In the genomic region with DNA sequence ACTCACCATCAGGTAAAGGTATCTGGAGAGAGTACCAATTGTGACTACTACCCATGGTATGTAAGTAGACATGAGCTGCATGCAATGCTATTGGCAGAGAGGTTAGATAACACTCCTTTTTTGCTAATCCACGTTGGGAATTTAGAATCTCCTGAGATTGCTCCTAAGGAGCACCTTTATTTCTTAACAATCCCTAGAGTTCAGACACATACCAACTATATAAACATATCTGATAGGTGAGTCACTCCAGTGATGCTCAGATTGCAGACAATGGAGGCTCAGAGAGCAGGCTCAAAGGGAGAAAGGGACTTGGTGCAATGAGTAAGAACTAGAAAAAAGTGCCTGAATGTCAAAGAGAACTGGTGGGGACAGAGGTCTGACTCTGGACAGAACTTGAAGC, we compare ENCODE assay signal across 2 cellular contexts.
A peak's percentile ranks its signal among the peaks of the same experiment; 100 is the strongest.
TF ChIP-seq lines count a peak whose summit lies in the region.

No MANE protein-coding gene starts in this region.

TF ChIP-seq in HepG2, 621 proteins besides CTCF, POLR2A, EP300 and RAD21 (continues in another document):
- TF ChIP-seq E2F1 (CRISPR knock-in tag; IDR thresholded peaks at IDR 0.05) (no peak), SRSF1 (optimal IDR thresholded peaks at IDR 0.05; ENCODE audit: low read depth, low read length) (no peak), SOX13 (IDR thresholded peaks at IDR 0.05) (no peak), SOX13 (CRISPR knock-in tag; conservative IDR thresholded peaks at IDR 0.05 in 1 of 2, IDR thresholded peaks at IDR 0.05 in 1 of 2) (peak in 1 of 2 experiments; percentile 64; a peak in 2 of 4 replicates), HMG20A (CRISPR knock-in tag; IDR thresholded peaks at IDR 0.05; ENCODE audit: borderline replicate concordance) (peak; percentile 24; the same call in 1 of the 2 replicates), ZNF614 (CRISPR knock-in tag; IDR thresholded peaks at IDR 0.05; ENCODE audit: borderline replicate concordance) (peak; percentile 81), CREM (IDR thresholded peaks at IDR 0.05) (peak; percentile 23; the same call in 1 of the 2 replicates), CREM (CRISPR knock-in tag; IDR thresholded peaks at IDR 0.05) (no peak), BCL6 (CRISPR knock-in tag; IDR thresholded peaks at IDR 0.05) (peak; percentile 74), ZIK1 (CRISPR knock-in tag; IDR thresholded peaks at IDR 0.05; ENCODE audit: borderline replicate concordance, low read depth) (no peak), JUNB (CRISPR knock-in tag; IDR thresholded peaks at IDR 0.05; ENCODE audit: borderline replicate concordance) (peak; percentile 75; the same call in 1 of the 2 replicates), POLR2AphosphoS5 (IDR thresholded peaks at IDR 0.05; ENCODE audit: low read depth, low read length) (no peak), ZFP36 (IDR thresholded peaks at IDR 0.05; ENCODE audit: borderline replicate concordance, low read depth, low read length, partially characterized antibody) (no peak), LCORL (IDR thresholded peaks at IDR 0.05) (no peak), LCORL (CRISPR knock-in tag; IDR thresholded peaks at IDR 0.05) (0 out of 2 replicates have a peak, but pooled peaks have one; percentile 35), SOX5 (CRISPR knock-in tag; IDR thresholded peaks at IDR 0.05; ENCODE audit: borderline replicate concordance) (peak; percentile 58; the same call in 1 of the 2 replicates), SP1 (IDR thresholded peaks at IDR 0.05) (no peak), SP1 (CRISPR knock-in tag; IDR thresholded peaks at IDR 0.05) (no peak), PBX2 (CRISPR knock-in tag; IDR thresholded peaks at IDR 0.05) (no peak), JUN (CRISPR knock-in tag; IDR thresholded peaks at IDR 0.05) (peak; percentile 49; the same call in 1 of the 2 replicates), SOX6 (IDR thresholded peaks at IDR 0.05) (no peak), SOX6 (CRISPR knock-in tag; IDR thresholded peaks at IDR 0.05) (peak; percentile 57; the same call in 1 of the 2 replicates), CBX1 (IDR thresholded peaks at IDR 0.05; ENCODE audit: low read depth) (no peak), TEAD3 (CRISPR knock-in tag; optimal IDR thresholded peaks at IDR 0.05; ENCODE audit: borderline replicate concordance) (peak; percentile 62), NFE2L2 (IDR thresholded peaks at IDR 0.05; ENCODE audit: low read length) (no peak), ELF1 (CRISPR knock-in tag; IDR thresholded peaks at IDR 0.05) (no peak), MTA3 (CRISPR knock-in tag; IDR thresholded peaks at IDR 0.05) (no peak), TCF7L2 (IDR thresholded peaks at IDR 0.05; ENCODE audit: low read depth, low read length) (no peak), ZNF180 (CRISPR knock-in tag; IDR thresholded peaks at IDR 0.05; ENCODE audit: borderline replicate concordance, low read depth) (no peak), JUND (CRISPR knock-in tag; IDR thresholded peaks at IDR 0.05) (peak; percentile 80)
- TF ChIP-seq, protein P1, sequence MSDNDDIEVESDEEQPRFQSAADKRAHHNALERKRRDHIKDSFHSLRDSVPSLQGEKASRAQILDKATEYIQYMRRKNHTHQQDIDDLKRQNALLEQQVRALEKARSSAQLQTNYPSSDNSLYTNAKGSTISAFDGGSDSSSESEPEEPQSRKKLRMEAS (IDR thresholded peaks at IDR 0.05): no peak
- TF ChIP-seq, protein P2, sequence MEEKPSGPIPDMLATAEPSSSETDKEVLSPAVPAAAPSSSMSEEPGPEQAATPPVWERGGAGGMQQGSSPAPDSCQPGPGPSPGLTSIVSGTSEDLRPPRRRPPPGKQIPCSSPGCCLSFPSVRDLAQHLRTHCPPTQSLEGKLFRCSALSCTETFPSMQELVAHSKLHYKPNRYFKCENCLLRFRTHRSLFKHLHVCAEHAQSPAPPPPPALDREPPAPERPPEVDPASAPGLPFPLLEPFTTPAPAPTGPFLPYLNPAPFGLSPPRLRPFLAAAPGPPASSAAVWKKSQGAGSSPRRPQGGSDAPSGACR (CRISPR knock-in tag; IDR thresholded peaks at IDR 0.05): 0 out of 2 replicates have a peak, but pooled peaks have one; percentile 30

TF ChIP-seq in SK-N-SH treated with all-trans-retinoic acid at 6 μM for 48 hours, 23 proteins besides CTCF, POLR2A, EP300 and RAD21:
- no peak for TF ChIP-seq OSR1 (CRISPR knock-in tag; IDR thresholded peaks at IDR 0.05)
- no peak for TF ChIP-seq ESRRG (CRISPR knock-in tag; IDR thresholded peaks at IDR 0.05)
- no peak for TF ChIP-seq ZFP30 (CRISPR knock-in tag; IDR thresholded peaks at IDR 0.05)
- no peak for TF ChIP-seq ZC3H10 (CRISPR knock-in tag; IDR thresholded peaks at IDR 0.05)
